In the genomic region with DNA sequence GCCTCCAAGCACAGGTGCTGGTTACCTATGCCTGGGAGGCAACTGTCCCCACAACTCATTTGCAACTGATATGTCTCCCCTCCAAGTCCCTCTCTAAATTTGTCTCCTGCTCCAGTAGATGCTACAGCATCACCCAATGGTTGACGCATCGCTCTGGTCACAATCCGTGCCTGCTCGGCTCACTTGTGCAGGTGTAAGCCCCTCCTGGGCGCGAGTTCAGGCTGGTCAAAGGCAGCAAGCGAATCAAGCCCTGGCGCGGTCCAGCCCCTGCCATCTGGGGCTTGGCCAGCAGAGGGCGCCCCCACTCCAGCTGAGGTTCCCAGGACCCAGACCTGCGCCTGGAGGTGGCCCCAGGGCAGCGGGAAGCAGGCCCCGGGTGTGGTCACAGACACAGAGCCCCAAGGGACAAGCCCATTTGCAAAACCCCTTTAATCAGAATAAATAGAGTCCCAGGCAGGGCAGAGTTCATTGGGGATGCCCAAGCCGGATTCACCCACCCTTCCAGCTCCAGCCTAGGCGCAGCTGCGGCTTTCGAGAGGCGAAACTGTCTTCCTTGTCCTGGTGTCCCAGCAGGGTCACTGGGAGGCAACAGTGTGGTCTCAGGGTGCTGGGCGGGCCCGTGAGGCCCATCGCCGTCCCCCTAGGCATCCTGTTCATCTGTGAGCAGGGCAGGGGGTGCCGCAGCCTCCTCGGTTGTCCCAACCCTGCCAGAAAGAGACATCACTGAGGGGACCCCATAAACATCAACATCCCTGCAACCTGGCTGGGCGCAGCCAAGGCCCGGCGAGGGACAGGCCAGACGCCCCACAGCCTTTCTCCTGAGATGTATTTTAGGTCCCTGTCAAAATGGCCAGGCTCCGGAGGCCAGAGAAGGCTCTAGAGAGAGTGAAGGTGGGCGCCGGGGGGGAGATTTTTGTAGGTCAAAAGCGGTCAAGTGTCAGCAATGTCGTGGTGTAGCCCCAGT, we compare ENCODE assay signal across 1 cellular context.
TF ChIP-seq lines count a peak whose summit lies in the region.

No MANE protein-coding gene starts in this region.

TF ChIP-seq in GM23338, 12 proteins besides CTCF, POLR2A, EP300 and RAD21 (continued from another document):
- TF ChIP-seq, protein P1, sequence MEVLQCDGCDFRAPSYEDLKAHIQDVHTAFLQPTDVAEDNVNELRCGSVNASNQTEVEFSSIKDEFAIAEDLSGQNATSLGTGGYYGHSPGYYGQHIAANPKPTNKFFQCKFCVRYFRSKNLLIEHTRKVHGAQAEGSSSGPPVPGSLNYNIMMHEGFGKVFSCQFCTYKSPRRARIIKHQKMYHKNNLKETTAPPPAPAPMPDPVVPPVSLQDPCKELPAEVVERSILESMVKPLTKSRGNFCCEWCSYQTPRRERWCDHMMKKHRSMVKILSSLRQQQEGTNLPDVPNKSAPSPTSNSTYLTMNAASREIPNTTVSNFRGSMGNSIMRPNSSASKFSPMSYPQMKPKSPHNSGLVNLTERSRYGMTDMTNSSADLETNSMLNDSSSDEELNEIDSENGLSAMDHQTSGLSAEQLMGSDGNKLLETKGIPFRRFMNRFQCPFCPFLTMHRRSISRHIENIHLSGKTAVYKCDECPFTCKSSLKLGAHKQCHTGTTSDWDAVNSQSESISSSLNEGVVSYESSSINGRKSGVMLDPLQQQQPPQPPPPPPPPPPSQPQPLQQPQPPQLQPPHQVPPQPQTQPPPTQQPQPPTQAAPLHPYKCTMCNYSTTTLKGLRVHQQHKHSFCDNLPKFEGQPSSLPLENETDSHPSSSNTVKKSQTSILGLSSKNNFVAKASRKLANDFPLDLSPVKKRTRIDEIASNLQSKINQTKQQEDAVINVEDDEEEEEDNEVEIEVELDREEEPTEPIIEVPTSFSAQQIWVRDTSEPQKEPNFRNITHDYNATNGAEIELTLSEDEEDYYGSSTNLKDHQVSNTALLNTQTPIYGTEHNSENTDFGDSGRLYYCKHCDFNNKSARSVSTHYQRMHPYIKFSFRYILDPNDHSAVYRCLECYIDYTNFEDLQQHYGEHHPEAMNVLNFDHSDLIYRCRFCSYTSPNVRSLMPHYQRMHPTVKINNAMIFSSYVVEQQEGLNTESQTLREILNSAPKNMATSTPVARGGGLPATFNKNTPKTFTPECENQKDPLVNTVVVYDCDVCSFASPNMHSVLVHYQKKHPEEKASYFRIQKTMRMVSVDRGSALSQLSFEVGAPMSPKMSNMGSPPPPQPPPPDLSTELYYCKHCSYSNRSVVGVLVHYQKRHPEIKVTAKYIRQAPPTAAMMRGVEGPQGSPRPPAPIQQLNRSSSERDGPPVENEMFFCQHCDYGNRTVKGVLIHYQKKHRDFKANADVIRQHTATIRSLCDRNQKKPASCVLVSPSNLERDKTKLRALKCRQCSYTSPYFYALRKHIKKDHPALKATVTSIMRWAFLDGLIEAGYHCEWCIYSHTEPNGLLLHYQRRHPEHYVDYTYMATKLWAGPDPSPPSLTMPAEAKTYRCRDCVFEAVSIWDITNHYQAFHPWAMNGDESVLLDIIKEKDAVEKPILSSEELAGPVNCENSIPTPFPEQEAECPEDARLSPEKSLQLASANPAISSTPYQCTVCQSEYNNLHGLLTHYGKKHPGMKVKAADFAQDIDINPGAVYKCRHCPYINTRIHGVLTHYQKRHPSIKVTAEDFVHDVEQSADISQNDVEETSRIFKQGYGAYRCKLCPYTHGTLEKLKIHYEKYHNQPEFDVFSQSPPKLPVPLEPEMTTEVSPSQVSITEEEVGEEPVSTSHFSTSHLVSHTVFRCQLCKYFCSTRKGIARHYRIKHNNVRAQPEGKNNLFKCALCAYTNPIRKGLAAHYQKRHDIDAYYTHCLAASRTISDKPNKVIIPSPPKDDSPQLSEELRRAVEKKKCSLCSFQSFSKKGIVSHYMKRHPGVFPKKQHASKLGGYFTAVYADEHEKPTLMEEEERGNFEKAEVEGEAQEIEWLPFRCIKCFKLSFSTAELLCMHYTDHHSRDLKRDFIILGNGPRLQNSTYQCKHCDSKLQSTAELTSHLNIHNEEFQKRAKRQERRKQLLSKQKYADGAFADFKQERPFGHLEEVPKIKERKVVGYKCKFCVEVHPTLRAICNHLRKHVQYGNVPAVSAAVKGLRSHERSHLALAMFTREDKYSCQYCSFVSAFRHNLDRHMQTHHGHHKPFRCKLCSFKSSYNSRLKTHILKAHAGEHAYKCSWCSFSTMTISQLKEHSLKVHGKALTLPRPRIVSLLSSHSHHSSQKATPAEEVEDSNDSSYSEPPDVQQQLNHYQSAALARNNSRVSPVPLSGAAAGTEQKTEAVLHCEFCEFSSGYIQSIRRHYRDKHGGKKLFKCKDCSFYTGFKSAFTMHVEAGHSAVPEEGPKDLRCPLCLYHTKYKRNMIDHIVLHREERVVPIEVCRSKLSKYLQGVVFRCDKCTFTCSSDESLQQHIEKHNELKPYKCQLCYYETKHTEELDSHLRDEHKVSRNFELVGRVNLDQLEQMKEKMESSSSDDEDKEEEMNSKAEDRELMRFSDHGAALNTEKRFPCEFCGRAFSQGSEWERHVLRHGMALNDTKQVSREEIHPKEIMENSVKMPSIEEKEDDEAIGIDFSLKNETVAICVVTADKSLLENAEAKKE (CRISPR knock-in tag; IDR thresholded peaks at IDR 0.05): no peak
